ENCODE assay signal across 8 cellular contexts in genomic region chr4:110165382-110166285, GRCh38. TPM values are rescaled to one million over a fixed set of nuclear protein-coding genes. Genes with fewer than 3 reads are reported as not detected.
DNase-seq lines count a peak whose midpoint lies in the region; ATAC-seq and TF ChIP-seq lines count a peak whose summit lies in the region.

No MANE protein-coding gene starts in this region.

- H3K27me3 Mint-ChIP-seq in HFFc6 (ENCODE audit: insufficient read depth) (no peaks in the 10 kb centered on the region), immature natural killer cell (ENCODE audit: low read depth in 3 of 3) (peaks cover 0 to 2% (median 0%) of the 10 kb centered on the region in 3 donors)
- H3K27me3 Mint-ChIP-seq in activated T-cell treated with anti-CD3 and anti-CD28 coated beads, Interleukin-2, amount 50 U/mL, for 4 hours (ENCODE audit: low read depth): no peaks in the 10 kb centered on the region

- H3K9me3 Mint-ChIP-seq in HFFc6: no peaks in the 10 kb centered on the region
- peaks cover 3% of the 10 kb centered on the region for H3K9me3 Mint-ChIP-seq in activated T-cell treated with anti-CD3 and anti-CD28 coated beads, Interleukin-2, amount 50 U/mL, for 4 hours
- no peaks in the 10 kb centered on the region for H3K9me3 Mint-ChIP-seq in immature natural killer cell

- H3K36me3 Mint-ChIP-seq in HFFc6 (ENCODE audit: low read depth) (no peaks in the 10 kb centered on the region), immature natural killer cell (peaks cover 0 to 7% (median 0%) of the 10 kb centered on the region in 3 donors)
- H3K36me3 Mint-ChIP-seq in activated T-cell treated with anti-CD3 and anti-CD28 coated beads, Interleukin-2, amount 50 U/mL, for 4 hours (ENCODE audit: insufficient read depth): no peaks in the 10 kb centered on the region

- peak; percentile 48 for DNase-seq in DMS53 (lab: John Stamatoyannopoulos, UW)
- DNase-seq in HFFc6: peak; percentile 77
- DNase-seq in NOMO-1 treated with DMSO at 0.1 percent for 48 hours (lab: John Stamatoyannopoulos, UW; ENCODE audit: unreplicated experiment): peak; percentile 77
- peak; percentile 55 for DNase-seq in activated T-cell treated with anti-CD3 and anti-CD28 coated beads, Interleukin-2, amount 50 U/mL, for 4 hours
- peak; percentile 41 to 53 (median 50) for DNase-seq in immature natural killer cell
- peak; percentile 19 for DNase-seq in stimulated activated CD8-positive, alpha-beta memory T cell treated with anti-CD3 and anti-CD28 coated beads, Interleukin-4, amount 100 ng/mL, for 24 hours (ENCODE audit: low read depth)
- no peak for DNase-seq in SKM-1 (lab: John Stamatoyannopoulos, UW; ENCODE audit: unreplicated experiment)

- H3K4me1 Mint-ChIP-seq in HFFc6 (ENCODE audit: low read depth) (peaks cover 54% of the 10 kb centered on the region), immature natural killer cell (peaks cover 51 to 64% of the 10 kb centered on the region in 2 donors)
- peaks cover 34% of the 10 kb centered on the region for H3K4me1 Mint-ChIP-seq in activated T-cell treated with anti-CD3 and anti-CD28 coated beads, Interleukin-2, amount 50 U/mL, for 4 hours (ENCODE audit: low read depth)

- H3K4me3 Mint-ChIP-seq in HFFc6: peak overlapping the region; percentile 59
- H3K4me3 Mint-ChIP-seq in activated T-cell treated with anti-CD3 and anti-CD28 coated beads, Interleukin-2, amount 50 U/mL, for 4 hours: peak overlapping the region; percentile 39
- peak overlapping the region; percentile 69 to 93 (median 81) for H3K4me3 Mint-ChIP-seq in immature natural killer cell

- ATAC-seq in activated T-cell treated with anti-CD3 and anti-CD28 coated beads, Interleukin-2, amount 50 U/mL, for 4 hours: peak; percentile 100
- no peak for ATAC-seq in HG02798 (IDR thresholded peaks at IDR 0.05; ENCODE audit: poor library complexity, unreplicated experiment)

- H3K27ac Mint-ChIP-seq in HFFc6: peak overlapping the region; percentile 96
- peak overlapping the region; percentile 73 to 96 (median 93) for H3K27ac Mint-ChIP-seq in immature natural killer cell

- no peak for TF ChIP-seq CTCF in HFFc6 (IDR thresholded peaks at IDR 0.05)

RNA-seq across cellular contexts. Expression of gene ELOVL6, which starts 32.8 kb away (rescaled TPM):
- 10 to 100 TPM; 21.0 to 26.2 (median 22.5) TPM for total RNA-seq in HFFc6 (2021; fragmentation: NEBNext Ultra II Directional; extraction: Animal tissue kit (Norgen Biotek cat#: 25700))
- 10 to 100 TPM in 2 of 3 donors, 1 to 10 TPM in 1; 9.3 to 11.2 (median 10.1) TPM for total RNA-seq in activated T-cell treated with anti-CD3 and anti-CD28 coated beads, Interleukin-2, amount 50 U/mL, for 4 hours
- polyA plus RNA-seq in immature natural killer cell: 1 to 10 TPM; 2.6 to 9.1 (median 7.3) TPM
